Comparison of ENCODE assay signal across 8 cellular contexts in the genomic region with DNA sequence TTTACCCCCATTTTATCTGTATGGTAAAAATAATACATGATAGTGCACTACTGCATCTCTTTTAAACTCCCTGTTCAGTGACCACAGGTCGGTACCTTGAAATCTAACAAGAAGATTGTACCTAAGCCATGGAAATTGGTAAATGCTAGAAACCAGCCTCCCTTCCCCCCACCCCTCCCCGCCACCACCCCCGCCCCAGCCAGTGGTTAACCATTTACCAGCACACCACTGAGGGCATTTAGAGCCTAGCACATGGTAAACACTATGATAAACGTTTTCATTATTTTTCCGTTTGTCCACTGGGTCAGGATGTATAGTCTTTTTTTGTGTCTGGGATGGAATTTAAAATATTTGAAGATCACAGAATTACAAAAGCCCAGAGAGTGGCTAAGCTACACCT. TPM values are rescaled to one million over a fixed set of nuclear protein-coding genes. Genes with fewer than 3 reads are reported as not detected.
DNase-seq lines count a peak whose midpoint lies in the region; ATAC-seq, FAIRE-seq and TF ChIP-seq lines count a peak whose summit lies in the region.

No MANE protein-coding gene starts in this region.

- H3K4me1 ChIP-seq in liver (ENCODE audit: control insufficient read depth in 4 of 4, insufficient read depth in 4 of 4, low read length in 3 of 4) (peaks cover 0 to 9% (median 6%) of the 10 kb centered on the region in 4 donors), uterus (no peaks in the 10 kb centered on the region)

- H3K9me3 Mint-ChIP-seq in activated naive CD8-positive, alpha-beta T cell treated with anti-CD3 and anti-CD28 coated beads, Interleukin-2, amount 10 ng/mL, durations not matched to agents 7 days and 5 days: no peaks in the 10 kb centered on the region

- no peak for TF ChIP-seq RAD21 in liver (IDR thresholded peaks at IDR 0.05)

- H3K27me3 Mint-ChIP-seq in activated naive CD8-positive, alpha-beta T cell treated with anti-CD3 and anti-CD28 coated beads, Interleukin-2, amount 10 ng/mL, durations not matched to agents 7 days and 5 days: no peaks in the 10 kb centered on the region

- H3K27me3 ChIP-seq in liver (ENCODE audit: control insufficient read depth in 4 of 4, insufficient read depth in 4 of 4, low read length in 3 of 4) (no peaks in the 10 kb centered on the region), uterus (no peaks in the 10 kb centered on the region)

- intact Hi-C loops in uterus (cut with DNase I; ENCODE audit: low total_unique reads): no loop called here

- FAIRE-seq in D721Med (lab: Jason Lieb, UNC): no peak

- H3K9ac ChIP-seq in liver (ENCODE audit: low read depth in 1 of 2, low read length in 2 of 2): peak overlapping the region; percentile 53 to 71

- peak; percentile 11 for DNase-seq in stimulated activated CD4-positive, alpha-beta T cell treated with anti-CD3 and anti-CD28 coated beads, Interleukin-4, amount 100 ng/mL, for 24 hours
- no peak for DNase-seq in stimulated activated CD4-positive, alpha-beta T cell treated with anti-CD3 and anti-CD28 coated beads, Interleukin-1b, Interleukin-23, amount 100 ng/mL, for 48 hours
- no peak for DNase-seq in activated naive CD8-positive, alpha-beta T cell treated with anti-CD3 and anti-CD28 coated beads, Interleukin-2, amount 10 ng/mL, durations not matched to agents 7 days and 5 days
- DNase-seq in uterus (no peak), D721Med (ENCODE audit: insufficient read length, low spot score) (no peak), NCI-H748 (lab: John Stamatoyannopoulos, UW; ENCODE audit: unreplicated experiment) (no peak)

- peak overlapping the region; percentile 97 for H3K27ac Mint-ChIP-seq in activated naive CD8-positive, alpha-beta T cell treated with anti-CD3 and anti-CD28 coated beads, Interleukin-2, amount 10 ng/mL, durations not matched to agents 7 days and 5 days

- H3K36me3 ChIP-seq in liver (ENCODE audit: control insufficient read depth in 4 of 4, insufficient read depth in 3 of 4, low read depth in 1 of 4, low read length in 3 of 4) (peaks cover 0 to 3% (median 0%) of the 10 kb centered on the region in 4 donors), uterus (no peaks in the 10 kb centered on the region)

- H3K4me3 ChIP-seq in liver (ENCODE audit: low read depth in 1 of 3, low read length in 3 of 3): peak overlapping the region; percentile 73 to 90 (median 83)
- peak overlapping the region; percentile 65 to 73 for H3K4me3 ChIP-seq in uterus

- no peak for TF ChIP-seq CTCF in liver (IDR thresholded peaks at IDR 0.05; ENCODE audit: low read depth, low read length, missing input control)
- no peak for TF ChIP-seq CTCF in uterus (IDR thresholded peaks at IDR 0.05)
- TF ChIP-seq CTCF in D721Med (IDR thresholded peaks at IDR 0.05; ENCODE audit: insufficient read depth, missing control alignments): no peak

- WGBS in liver: 2% methylated on average over 5 of the region's 5 CpGs

- peaks cover 3% of the 10 kb centered on the region for H3K36me3 Mint-ChIP-seq in activated naive CD8-positive, alpha-beta T cell treated with anti-CD3 and anti-CD28 coated beads, Interleukin-2, amount 10 ng/mL, durations not matched to agents 7 days and 5 days

- H3K27ac ChIP-seq in liver (ENCODE audit: low read depth in 1 of 2, low read length in 2 of 2) (peak overlapping the region; percentile 77 to 78), uterus (peak overlapping the region; percentile 84 to 88)

- ATAC-seq in activated naive CD8-positive, alpha-beta T cell treated with anti-CD3 and anti-CD28 coated beads, Interleukin-2, amount 10 ng/mL, durations not matched to agents 7 days and 5 days (ENCODE audit: low read depth): no peak
- ATAC-seq in HG03457 (IDR thresholded peaks at IDR 0.05; ENCODE audit: unreplicated experiment): no peak

- TF ChIP-seq POLR2A in uterus (IDR thresholded peaks at IDR 0.05): no peak

- POLR2A ChIA-PET in activated naive CD8-positive, alpha-beta T cell treated with anti-CD3 and anti-CD28 coated beads, Interleukin-2, amount 10 ng/mL, durations not matched to agents 7 days and 5 days (lab: Charles Lee): interaction anchor here (1.1 to 1.9 kb wide), 5 partner anchors 46 to 99 kb away, joined by 3 to 11 read pairs (median 4); a partner anchor contains a TSS

- peaks cover 27% of the 10 kb centered on the region for H3K4me1 Mint-ChIP-seq in activated naive CD8-positive, alpha-beta T cell treated with anti-CD3 and anti-CD28 coated beads, Interleukin-2, amount 10 ng/mL, durations not matched to agents 7 days and 5 days

- H3K4me3 Mint-ChIP-seq in activated naive CD8-positive, alpha-beta T cell treated with anti-CD3 and anti-CD28 coated beads, Interleukin-2, amount 10 ng/mL, durations not matched to agents 7 days and 5 days: peak overlapping the region; percentile 96

- no peaks in the 10 kb centered on the region for H3K9me3 ChIP-seq in liver (ENCODE audit: control insufficient read depth in 4 of 4, low read length in 3 of 4)
- H3K9me3 ChIP-seq in uterus: no peaks in the 10 kb centered on the region

TF ChIP-seq in liver, 16 proteins besides CTCF, POLR2A, EP300 and RAD21:
- no peak for TF ChIP-seq FOXA1 (IDR thresholded peaks at IDR 0.05)
- no peak for TF ChIP-seq GABPA (IDR thresholded peaks at IDR 0.05 in 1 of 2, conservative IDR thresholded peaks at IDR 0.05 in 1 of 2)
- TF ChIP-seq, protein P1, sequence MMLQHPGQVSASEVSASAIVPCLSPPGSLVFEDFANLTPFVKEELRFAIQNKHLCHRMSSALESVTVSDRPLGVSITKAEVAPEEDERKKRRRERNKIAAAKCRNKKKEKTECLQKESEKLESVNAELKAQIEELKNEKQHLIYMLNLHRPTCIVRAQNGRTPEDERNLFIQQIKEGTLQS (IDR thresholded peaks at IDR 0.05): no peak
- TF ChIP-seq EGR1 (IDR thresholded peaks at IDR 0.05; ENCODE audit: low read depth in 2 of 2): no peak
- TF ChIP-seq, protein P2, sequence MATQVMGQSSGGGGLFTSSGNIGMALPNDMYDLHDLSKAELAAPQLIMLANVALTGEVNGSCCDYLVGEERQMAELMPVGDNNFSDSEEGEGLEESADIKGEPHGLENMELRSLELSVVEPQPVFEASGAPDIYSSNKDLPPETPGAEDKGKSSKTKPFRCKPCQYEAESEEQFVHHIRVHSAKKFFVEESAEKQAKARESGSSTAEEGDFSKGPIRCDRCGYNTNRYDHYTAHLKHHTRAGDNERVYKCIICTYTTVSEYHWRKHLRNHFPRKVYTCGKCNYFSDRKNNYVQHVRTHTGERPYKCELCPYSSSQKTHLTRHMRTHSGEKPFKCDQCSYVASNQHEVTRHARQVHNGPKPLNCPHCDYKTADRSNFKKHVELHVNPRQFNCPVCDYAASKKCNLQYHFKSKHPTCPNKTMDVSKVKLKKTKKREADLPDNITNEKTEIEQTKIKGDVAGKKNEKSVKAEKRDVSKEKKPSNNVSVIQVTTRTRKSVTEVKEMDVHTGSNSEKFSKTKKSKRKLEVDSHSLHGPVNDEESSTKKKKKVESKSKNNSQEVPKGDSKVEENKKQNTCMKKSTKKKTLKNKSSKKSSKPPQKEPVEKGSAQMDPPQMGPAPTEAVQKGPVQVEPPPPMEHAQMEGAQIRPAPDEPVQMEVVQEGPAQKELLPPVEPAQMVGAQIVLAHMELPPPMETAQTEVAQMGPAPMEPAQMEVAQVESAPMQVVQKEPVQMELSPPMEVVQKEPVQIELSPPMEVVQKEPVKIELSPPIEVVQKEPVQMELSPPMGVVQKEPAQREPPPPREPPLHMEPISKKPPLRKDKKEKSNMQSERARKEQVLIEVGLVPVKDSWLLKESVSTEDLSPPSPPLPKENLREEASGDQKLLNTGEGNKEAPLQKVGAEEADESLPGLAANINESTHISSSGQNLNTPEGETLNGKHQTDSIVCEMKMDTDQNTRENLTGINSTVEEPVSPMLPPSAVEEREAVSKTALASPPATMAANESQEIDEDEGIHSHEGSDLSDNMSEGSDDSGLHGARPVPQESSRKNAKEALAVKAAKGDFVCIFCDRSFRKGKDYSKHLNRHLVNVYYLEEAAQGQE (IDR thresholded peaks at IDR 0.05): no peak
- no peak for TF ChIP-seq FOXA2 (IDR thresholded peaks at IDR 0.05)
- TF ChIP-seq HNF4A (conservative IDR thresholded peaks at IDR 0.05): no peak
- no peak for TF ChIP-seq HNF4G (IDR thresholded peaks at IDR 0.05)
- TF ChIP-seq YY1 (IDR thresholded peaks at IDR 0.05): no peak

RNA-seq across cellular contexts. Expression of a gene that starts 0.7 kb away (rescaled TPM):
- total RNA-seq in activated naive CD8-positive, alpha-beta T cell treated with anti-CD3 and anti-CD28 coated beads, Interleukin-2, amount 10 ng/mL, durations not matched to agents 7 days and 5 days: 10 to 100 TPM; 56.2 to 59.2 TPM
- total RNA-seq in liver (10 to 100 TPM; 13.3 to 21.8 TPM), uterus (10 to 100 TPM in 3 of 4 donors, 1 to 10 TPM in 1; 7.4 to 74.7 (median 51.0) TPM)
- polyA plus RNA-seq in liver: 10 to 100 TPM; 14.3 to 19.6 TPM

RNA-seq across cellular contexts. Expression of a gene that starts 5.2 kb away (rescaled TPM):
- total RNA-seq in activated naive CD8-positive, alpha-beta T cell treated with anti-CD3 and anti-CD28 coated beads, Interleukin-2, amount 10 ng/mL, durations not matched to agents 7 days and 5 days: 10 to 100 TPM; 58.8 to 62.6 TPM
- 10 to 100 TPM in 1 of 2 donors, under 1 TPM in 1; 0.25 to 81.3 TPM for total RNA-seq in liver
- polyA plus RNA-seq in liver: under 1 TPM; 0.38 to 0.53 TPM
- 1 to 10 TPM; 1.8 to 8.1 (median 4.8) TPM for total RNA-seq in uterus

RNA-seq across cellular contexts. Expression of a gene that starts 33.5 kb away (rescaled TPM):
- total RNA-seq in activated naive CD8-positive, alpha-beta T cell treated with anti-CD3 and anti-CD28 coated beads, Interleukin-2, amount 10 ng/mL, durations not matched to agents 7 days and 5 days: 10 to 100 TPM; 23.9 to 24.1 TPM
- total RNA-seq in liver (1 to 10 TPM in 1 of 2 donors, under 1 TPM in 1; 0.70 to 2.8 TPM), uterus (10 to 100 TPM in 1 of 4 donors, 1 to 10 TPM in 2, under 1 TPM in 1; 0.77 to 16.5 (median 4.8) TPM)
- 1 to 10 TPM; 2.8 to 4.9 TPM for polyA plus RNA-seq in liver

RNA-seq across cellular contexts. Expression of a gene that starts 46.3 kb away (rescaled TPM):
- total RNA-seq in activated naive CD8-positive, alpha-beta T cell treated with anti-CD3 and anti-CD28 coated beads, Interleukin-2, amount 10 ng/mL, durations not matched to agents 7 days and 5 days: 100 to 1,000 TPM; 200 to 214 TPM
- total RNA-seq in liver (100 to 1,000 TPM; 304 to 362 TPM), uterus (10 to 100 TPM in 2 of 4 donors, 1 to 10 TPM in 1, not detected in 1; 2.4 to 23.0 (median 22.1) TPM)
- polyA plus RNA-seq in liver: 100 to 1,000 TPM; 376 to 474 TPM
